Comparison of ENCODE assay signal across 8 cellular contexts in the genomic region with DNA sequence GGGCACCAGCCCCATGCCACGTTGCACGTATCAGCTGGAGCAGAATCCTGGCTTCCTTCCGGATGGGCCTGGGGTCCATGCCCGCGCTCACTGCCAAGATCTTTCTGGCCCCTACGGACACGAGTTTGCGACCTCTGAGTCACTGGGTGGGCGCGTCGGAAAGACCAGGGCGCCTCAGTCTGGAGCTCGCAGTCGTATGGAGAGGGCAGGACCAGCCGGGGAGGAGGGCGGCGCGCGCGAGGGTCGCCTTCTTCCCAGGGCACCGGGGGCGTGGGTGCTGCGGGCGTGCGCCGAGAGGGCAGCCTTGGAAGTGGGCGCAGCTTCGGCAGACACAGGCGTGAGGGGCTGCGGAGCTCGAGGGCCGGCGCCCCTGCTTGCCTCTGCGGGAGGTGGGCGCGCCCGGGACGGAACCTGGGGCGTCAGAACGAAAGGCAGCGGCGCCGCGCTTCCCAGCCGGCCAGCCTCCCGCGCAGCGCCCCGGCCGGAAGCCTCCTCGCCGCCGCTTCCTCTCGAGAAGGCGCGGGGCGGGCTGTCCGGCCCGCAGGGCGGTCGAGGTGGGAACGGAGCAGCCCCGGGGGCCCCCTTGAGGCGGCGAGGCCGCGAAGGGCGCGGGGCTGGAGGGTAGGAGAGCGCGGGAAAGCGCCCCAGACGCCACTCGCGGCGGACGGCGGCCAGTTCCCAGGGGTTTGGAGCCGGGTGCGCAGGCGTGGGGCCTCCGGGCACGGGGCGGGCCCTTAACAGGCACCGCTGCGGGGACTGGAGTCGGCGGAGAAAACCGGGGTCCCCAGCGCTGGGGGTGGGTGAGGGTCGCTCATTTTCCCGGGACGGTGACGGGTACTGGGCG. TPM values are rescaled to one million over a fixed set of nuclear protein-coding genes. Genes with fewer than 3 reads are reported as not detected.
DNase-seq lines count a peak whose midpoint lies in the region; FAIRE-seq and TF ChIP-seq lines count a peak whose summit lies in the region.

A gene (plus strand): TSS at position 490 of the 844 bp plus-strand sequence. CDS start 459 bp downstream, outside the sequence.

- H3K27me3 ChIP-seq in WERI-Rb-1 (ENCODE audit: insufficient read depth, low read depth, severe bottlenecking) (no peaks in the 10 kb centered on the region), bronchial epithelial cell (ENCODE audit: control insufficient read depth, insufficient read depth, low read length) (no peaks in the 10 kb centered on the region)

- peak within 1 kb of the TSS; percentile 84 to 89 (median 86) for H3K4me3 Mint-ChIP-seq in immature natural killer cell

- peaks cover 65 to 70% of the 10 kb centered on the region in 2 donors for H3K4me1 Mint-ChIP-seq in immature natural killer cell

- no peak for FAIRE-seq in bronchial epithelial cell (lab: Jason Lieb, UNC)

- H3K27me3 Mint-ChIP-seq in immature natural killer cell (ENCODE audit: low read depth in 3 of 3): peaks cover 0 to 9% (median 4%) of the 10 kb centered on the region in 3 donors

- peak within 1 kb of the TSS; percentile 86 for H3K4me3 ChIP-seq in GM08714 (ENCODE audit: low read length)
- peak within 1 kb of the TSS; percentile 48 for H3K4me3 ChIP-seq in WERI-Rb-1 (ENCODE audit: low read depth, low read length)
- H3K4me3 ChIP-seq in bronchial epithelial cell (ENCODE audit: low read depth, low read length): peak within 1 kb of the TSS; percentile 79

- H3K36me3 Mint-ChIP-seq in immature natural killer cell: peaks cover 0 to 10% (median 5%) of the 10 kb centered on the region in 3 donors

- H3K36me3 ChIP-seq in WERI-Rb-1 (peaks cover 28% of the 10 kb centered on the region), bronchial epithelial cell (ENCODE audit: control insufficient read depth, insufficient read depth, low read length) (peaks cover 16% of the 10 kb centered on the region)

- TF ChIP-seq CTCF in WERI-Rb-1 (IDR thresholded peaks at IDR 0.05; ENCODE audit: low read depth, low read length) (no peak), bronchial epithelial cell (IDR thresholded peaks at IDR 0.05; ENCODE audit: insufficient read depth, low read length, severe bottlenecking) (no peak)

- no peaks in the 10 kb centered on the region for H3K9me3 Mint-ChIP-seq in immature natural killer cell

- peak within 1 kb of the TSS; percentile 74 for H3K27ac ChIP-seq in WERI-Rb-1

- H3K9me3 ChIP-seq in WERI-Rb-1 (ENCODE audit: severe bottlenecking): no peaks in the 10 kb centered on the region

- DNase-seq in H4 (ENCODE audit: low spot score) (peak; percentile 28), NCI-H1048 (lab: John Stamatoyannopoulos, UW) (peak; percentile 13), WERI-Rb-1 (peak; percentile 54), bronchial epithelial cell (ENCODE audit: low read depth) (peak; percentile 16), immature natural killer cell (peak; percentile 78 to 79 (median 78)), NCI-H128 (lab: John Stamatoyannopoulos, UW; ENCODE audit: unreplicated experiment) (no peak)
- peak; percentile 37 to 54 for DNase-seq in stimulated activated CD4-positive, alpha-beta T cell treated with anti-CD3 and anti-CD28 coated beads, Interleukin-12 subunit alpha, Interleukin-12 subunit beta, amount 100 ng/mL, for 24 hours (ENCODE audit: low read depth in 2 of 2)

- peak within 1 kb of the TSS; percentile 74 to 93 (median 86) for H3K27ac Mint-ChIP-seq in immature natural killer cell

RNA-seq across cellular contexts. Expression of the gene that starts here (rescaled TPM):
- total RNA-seq in H4 (2014; rRNA removed; shearing (Covaris generic)): 111 and 179 TPM in 2 replicates
- total RNA-seq in bronchial epithelial cell: 158 and 237 TPM in 2 replicates
- polyA plus RNA-seq in immature natural killer cell: 100 to 1,000 TPM; 131 to 327 (median 245) TPM
